ENCODE assay signal across 28 cellular contexts in the genomic region with DNA sequence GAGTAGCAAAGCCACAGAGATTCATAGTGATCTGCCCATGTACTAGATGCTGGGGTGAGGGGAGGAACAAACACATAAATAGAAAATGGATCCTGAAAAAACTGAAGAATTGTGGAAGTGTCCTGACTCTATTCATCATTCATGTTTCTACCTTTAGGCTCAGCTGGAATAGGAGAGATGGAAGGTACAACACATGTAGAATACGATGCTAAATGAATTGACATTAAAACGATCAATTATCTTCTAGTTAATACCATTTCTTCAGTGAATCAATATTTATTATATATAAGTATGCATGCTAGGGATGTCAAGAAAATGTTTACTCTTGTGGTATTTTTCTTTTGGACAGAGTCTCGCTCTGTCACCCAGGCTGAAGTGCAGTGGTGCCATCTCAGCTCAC.
"Had no signal": no experiment of that assay in that cellular context is flagged by ENCODE, and none has a peak within 500 bp of the region (broad histone marks: within the 10 kb centered on the region; RNA-seq: fewer than 3 reads in every experiment).

No MANE protein-coding gene starts in this region.

- H3K4me1 ChIP-seq: suprapubic skin, testis, tibial nerve, upper lobe of right lung, uterus, vagina had no signal

- H3K4me3 ChIP-seq: stomach, suprapubic skin, testis, thoracic aorta, thyroid gland, tibial artery, tibial nerve, transverse colon, upper lobe of left lung, upper lobe of right lung, uterus, vagina had no signal

- H3K9me3 Mint-ChIP-seq: stimulated activated effector memory CD8-positive, alpha-beta T cell treated with anti-CD3 and anti-CD28 coated beads, Interleukin-12 subunit alpha, Interleukin-12 subunit beta, amount 100 ng/mL, for 72 hours; stimulated activated naive CD8-positive, alpha-beta T cell treated with anti-CD3 and anti-CD28 coated beads, Interleukin-15, amount 100 ng/mL, for 72 hours had no signal

- ATAC-seq: stimulated activated effector memory CD8-positive, alpha-beta T cell treated with anti-CD3 and anti-CD28 coated beads, Interleukin-12 subunit alpha, Interleukin-12 subunit beta, amount 100 ng/mL, for 72 hours; stimulated activated memory B cell treated with anti-CD40 and anti-IgM and Interleukin-4, amounts not matched to agents 10 μg/mL and 1 μg/mL and 100 μg/mL, for 72 hours; stimulated activated naive B cell treated with anti-CD40 and anti-IgM and Interleukin-4, amounts not matched to agents 10 μg/mL and 1 μg/mL and 100 μg/mL, for 72 hours; stimulated activated naive CD8-positive, alpha-beta T cell treated with anti-CD3 and anti-CD28 coated beads, Interleukin-15, amount 100 ng/mL, for 72 hours; stimulated activated naive CD8-positive, alpha-beta T cell treated with anti-CD3 and anti-CD28 coated beads, Interleukin-15, Interleukin-2, amounts not matched to agents 100 U/mL and 50 U/mL, for 24 hours; upper lobe of right lung had no signal

- H3K9me3 ChIP-seq: suprapubic skin, testis, thyroid gland, transverse colon, upper lobe of right lung, uterus, vagina had no signal

- H3K27ac ChIP-seq: stomach, suprapubic skin, testis, thoracic aorta, thyroid gland, tibial artery, tibial nerve, transverse colon, upper lobe of left lung, upper lobe of right lung, uterus, vagina had no signal

- H3K27me3 ChIP-seq: stomach, suprapubic skin, testis, thyroid gland, tibial artery, tibial nerve, transverse colon, upper lobe of left lung, uterus, vagina had no signal

- H3K36me3 Mint-ChIP-seq: stimulated activated effector memory CD8-positive, alpha-beta T cell treated with anti-CD3 and anti-CD28 coated beads, Interleukin-12 subunit alpha, Interleukin-12 subunit beta, amount 100 ng/mL, for 72 hours; stimulated activated memory B cell treated with anti-CD40 and anti-IgM and Interleukin-4, amounts not matched to agents 10 μg/mL and 1 μg/mL and 100 μg/mL, for 72 hours; stimulated activated naive B cell treated with anti-CD40 and anti-IgM and Interleukin-4, amounts not matched to agents 10 μg/mL and 1 μg/mL and 100 μg/mL, for 72 hours had no signal

- DNase-seq: stimulated activated CD4-positive, alpha-beta T cell treated with anti-CD3 and anti-CD28 coated beads, Interleukin-2, amount 100 ng/mL, for 48 hours; stimulated activated CD4-positive, alpha-beta T cell treated with anti-CD3 and anti-CD28 coated beads, Interleukin-4, amount 100 ng/mL, for 1 hour; stimulated activated CD4-positive, alpha-beta T cell treated with anti-CD3 and anti-CD28 coated beads, Interleukin-4, amount 100 ng/mL, for 24 hours; stimulated activated CD4-positive, alpha-beta T cell treated with anti-CD3 and anti-CD28 coated beads, Interleukin-4, amount 100 ng/mL, for 4 hours; stimulated activated CD8-positive, alpha-beta memory T cell treated with anti-CD3 and anti-CD28 coated beads, Interleukin-4, amount 100 ng/mL, for 48 hours; stimulated activated naive B cell treated with anti-CD40 and anti-IgM and Interleukin-4, amounts not matched to agents 10 μg/mL and 1 μg/mL and 100 μg/mL, for 72 hours; stimulated activated naive CD4-positive, alpha-beta T cell; stimulated activated naive CD4-positive, alpha-beta T cell treated with Interleukin-2 at 50 U/mL for 16 hours; stimulated activated naive CD8-positive, alpha-beta T cell treated with anti-CD3 and anti-CD28 coated beads, Interleukin-15, amount 100 ng/mL, for 72 hours; stimulated activated naive CD8-positive, alpha-beta T cell treated with anti-CD3 and anti-CD28 coated beads, Interleukin-15, Interleukin-2, amounts not matched to agents 100 U/mL and 50 U/mL, for 24 hours; stomach; substantia nigra; testis; thyroid gland; tibial artery; transverse colon; trophoblast cell; upper lobe of left lung; upper lobe of right lung; uterus had no signal

- H3K27me3 Mint-ChIP-seq: stimulated activated memory B cell treated with anti-CD40 and anti-IgM and Interleukin-4, amounts not matched to agents 10 μg/mL and 1 μg/mL and 100 μg/mL, for 72 hours; stimulated activated naive CD8-positive, alpha-beta T cell treated with anti-CD3 and anti-CD28 coated beads, Interleukin-15, Interleukin-2, amounts not matched to agents 100 ng/mL and 50 ng/mL, for 24 hours had no signal

- H3K4me1 Mint-ChIP-seq: stimulated activated effector memory CD8-positive, alpha-beta T cell treated with anti-CD3 and anti-CD28 coated beads, Interleukin-12 subunit alpha, Interleukin-12 subunit beta, amount 100 ng/mL, for 72 hours; stimulated activated memory B cell treated with anti-CD40 and anti-IgM and Interleukin-4, amounts not matched to agents 10 μg/mL and 1 μg/mL and 100 μg/mL, for 72 hours had no signal

- H3K4me3 Mint-ChIP-seq: stimulated activated effector memory CD8-positive, alpha-beta T cell treated with anti-CD3 and anti-CD28 coated beads, Interleukin-12 subunit alpha, Interleukin-12 subunit beta, amount 100 ng/mL, for 72 hours; stimulated activated memory B cell treated with anti-CD40 and anti-IgM and Interleukin-4, amounts not matched to agents 10 μg/mL and 1 μg/mL and 100 μg/mL, for 72 hours; stimulated activated naive B cell treated with anti-CD40 and anti-IgM and Interleukin-4, amounts not matched to agents 10 μg/mL and 1 μg/mL and 100 μg/mL, for 72 hours; stimulated activated naive CD8-positive, alpha-beta T cell treated with anti-CD3 and anti-CD28 coated beads, Interleukin-15, amount 100 ng/mL, for 72 hours; stimulated activated naive CD8-positive, alpha-beta T cell treated with anti-CD3 and anti-CD28 coated beads, Interleukin-15, Interleukin-2, amounts not matched to agents 100 ng/mL and 50 ng/mL, for 24 hours; type B pancreatic cell had no signal

- H3K36me3 ChIP-seq: stomach, suprapubic skin, thoracic aorta, thyroid gland, tibial artery, tibial nerve, transverse colon, upper lobe of left lung, upper lobe of right lung, uterus, vagina had no signal

- H3K27ac Mint-ChIP-seq: stimulated activated effector memory CD8-positive, alpha-beta T cell treated with anti-CD3 and anti-CD28 coated beads, Interleukin-12 subunit alpha, Interleukin-12 subunit beta, amount 100 ng/mL, for 72 hours; stimulated activated memory B cell treated with anti-CD40 and anti-IgM and Interleukin-4, amounts not matched to agents 10 μg/mL and 1 μg/mL and 100 μg/mL, for 72 hours; stimulated activated naive B cell treated with anti-CD40 and anti-IgM and Interleukin-4, amounts not matched to agents 10 μg/mL and 1 μg/mL and 100 μg/mL, for 72 hours; stimulated activated naive CD8-positive, alpha-beta T cell treated with anti-CD3 and anti-CD28 coated beads, Interleukin-15, amount 100 ng/mL, for 72 hours; stimulated activated naive CD8-positive, alpha-beta T cell treated with anti-CD3 and anti-CD28 coated beads, Interleukin-15, Interleukin-2, amounts not matched to agents 100 ng/mL and 50 ng/mL, for 24 hours; type B pancreatic cell had no signal
